In genomic region chr3:50337175-50337861, GRCh38 we compare ENCODE assay signal across 1 cellular context.
TF ChIP-seq lines count a peak whose summit lies in the region.

No MANE protein-coding gene starts in this region.

TF ChIP-seq in IMR-90, 13 proteins besides CTCF, POLR2A, EP300 and RAD21 (continued from another document):
- TF ChIP-seq NFE2L2 (IDR thresholded peaks at IDR 0.05; ENCODE audit: low read depth, low read length): no peak
- peak; percentile 83; the same call in 1 of the 2 replicates for TF ChIP-seq MAZ (IDR thresholded peaks at IDR 0.05; ENCODE audit: borderline replicate concordance, low read depth, low read length)
- peak; percentile 98 for TF ChIP-seq BHLHE40 (IDR thresholded peaks at IDR 0.05; ENCODE audit: low read depth, low read length)
- TF ChIP-seq FOS (IDR thresholded peaks at IDR 0.05; ENCODE audit: low read depth, low read length): peak; percentile 16; the same call in 1 of the 2 replicates
TF ChIP-seq in IMR-90: peak in this region for 5.
